ENCODE assay signal across 1 cellular context in genomic region chr6:41039060-41039998, GRCh38.
TF ChIP-seq lines count a peak whose summit lies in the region.

A gene with protein sequence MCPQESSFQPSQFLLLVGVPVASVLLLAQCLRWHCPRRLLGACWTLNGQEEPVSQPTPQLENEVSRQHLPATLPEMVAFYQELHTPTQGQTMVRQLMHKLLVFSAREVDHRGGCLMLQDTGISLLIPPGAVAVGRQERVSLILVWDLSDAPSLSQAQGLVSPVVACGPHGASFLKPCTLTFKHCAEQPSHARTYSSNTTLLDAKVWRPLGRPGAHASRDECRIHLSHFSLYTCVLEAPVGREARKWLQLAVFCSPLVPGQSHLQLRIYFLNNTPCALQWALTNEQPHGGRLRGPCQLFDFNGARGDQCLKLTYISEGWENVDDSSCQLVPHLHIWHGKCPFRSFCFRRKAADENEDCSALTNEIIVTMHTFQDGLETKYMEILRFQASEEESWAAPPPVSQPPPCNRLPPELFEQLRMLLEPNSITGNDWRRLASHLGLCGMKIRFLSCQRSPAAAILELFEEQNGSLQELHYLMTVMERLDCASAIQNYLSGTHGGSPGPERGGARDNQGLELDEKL (minus strand): TSS chr6:41039221. CDS start chr6:41035074, 4,147 bp downstream.

TF ChIP-seq in K562, 482 proteins besides CTCF, POLR2A, EP300 and RAD21 (continued from another document):
- TF ChIP-seq ZNF407 (IDR thresholded peaks at IDR 0.05; ENCODE audit: low read depth) (no peak), NCOA2 (IDR thresholded peaks at IDR 0.05; ENCODE audit: partially characterized antibody in 2 of 2) (no peak), CBFA2T2 (conservative IDR thresholded peaks at IDR 0.05) (no peak), SRSF3 (IDR thresholded peaks at IDR 0.05; ENCODE audit: insufficient read depth, low read length) (no peak), ZNF764 (CRISPR knock-in tag; IDR thresholded peaks at IDR 0.05; ENCODE audit: low read depth) (peak; percentile 90), KLF16 (IDR thresholded peaks at IDR 0.05) (peak; percentile 62; the same call in 1 of the 2 replicates), MEF2D (tag; conservative IDR thresholded peaks at IDR 0.05; ENCODE audit: low read depth) (no peak), IRF2 (CRISPR knock-in tag; IDR thresholded peaks at IDR 0.05) (no peak), NFIC (IDR thresholded peaks at IDR 0.05) (no peak), CEBPB (tag; IDR thresholded peaks at IDR 0.05) (no peak), RREB1 (CRISPR knock-in tag; IDR thresholded peaks at IDR 0.05) (no peak), KHSRP (IDR thresholded peaks at IDR 0.05) (no peak), CBX8 (IDR thresholded peaks at IDR 0.05; ENCODE audit: borderline replicate concordance, extremely low read depth, low read depth, low read length, poor library complexity, severe bottlenecking) (no peak), FOXO4 (CRISPR knock-in tag; IDR thresholded peaks at IDR 0.05) (no peak), YBX1 (IDR thresholded peaks at IDR 0.05) (no peak), TFAM (CRISPR knock-in tag; conservative IDR thresholded peaks at IDR 0.05) (no peak), SMC3 (conservative IDR thresholded peaks at IDR 0.05; ENCODE audit: insufficient read depth, low read depth, low read length) (peak; percentile 63; the same call in 1 of the 2 replicates), KLF6 (CRISPR knock-in tag; IDR thresholded peaks at IDR 0.05; ENCODE audit: borderline replicate concordance) (no peak)
- TF ChIP-seq, protein P1, sequence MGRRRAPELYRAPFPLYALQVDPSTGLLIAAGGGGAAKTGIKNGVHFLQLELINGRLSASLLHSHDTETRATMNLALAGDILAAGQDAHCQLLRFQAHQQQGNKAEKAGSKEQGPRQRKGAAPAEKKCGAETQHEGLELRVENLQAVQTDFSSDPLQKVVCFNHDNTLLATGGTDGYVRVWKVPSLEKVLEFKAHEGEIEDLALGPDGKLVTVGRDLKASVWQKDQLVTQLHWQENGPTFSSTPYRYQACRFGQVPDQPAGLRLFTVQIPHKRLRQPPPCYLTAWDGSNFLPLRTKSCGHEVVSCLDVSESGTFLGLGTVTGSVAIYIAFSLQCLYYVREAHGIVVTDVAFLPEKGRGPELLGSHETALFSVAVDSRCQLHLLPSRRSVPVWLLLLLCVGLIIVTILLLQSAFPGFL (CRISPR knock-in tag; IDR thresholded peaks at IDR 0.05), result no peak
- TF ChIP-seq, protein P2, sequence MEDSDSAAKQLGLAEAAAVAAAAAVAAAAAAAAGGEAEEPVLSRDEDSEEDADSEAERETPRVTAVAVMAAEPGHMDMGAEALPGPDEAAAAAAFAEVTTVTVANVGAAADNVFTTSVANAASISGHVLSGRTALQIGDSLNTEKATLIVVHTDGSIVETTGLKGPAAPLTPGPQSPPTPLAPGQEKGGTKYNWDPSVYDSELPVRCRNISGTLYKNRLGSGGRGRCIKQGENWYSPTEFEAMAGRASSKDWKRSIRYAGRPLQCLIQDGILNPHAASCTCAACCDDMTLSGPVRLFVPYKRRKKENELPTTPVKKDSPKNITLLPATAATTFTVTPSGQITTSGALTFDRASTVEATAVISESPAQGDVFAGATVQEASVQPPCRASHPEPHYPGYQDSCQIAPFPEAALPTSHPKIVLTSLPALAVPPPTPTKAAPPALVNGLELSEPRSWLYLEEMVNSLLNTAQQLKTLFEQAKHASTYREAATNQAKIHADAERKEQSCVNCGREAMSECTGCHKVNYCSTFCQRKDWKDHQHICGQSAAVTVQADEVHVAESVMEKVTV (CRISPR knock-in tag; IDR thresholded peaks at IDR 0.05), result 0 out of 2 replicates have a peak, but pooled peaks have one; percentile 32
